7 cellular contexts compared by ENCODE assay signal in the genomic region with DNA sequence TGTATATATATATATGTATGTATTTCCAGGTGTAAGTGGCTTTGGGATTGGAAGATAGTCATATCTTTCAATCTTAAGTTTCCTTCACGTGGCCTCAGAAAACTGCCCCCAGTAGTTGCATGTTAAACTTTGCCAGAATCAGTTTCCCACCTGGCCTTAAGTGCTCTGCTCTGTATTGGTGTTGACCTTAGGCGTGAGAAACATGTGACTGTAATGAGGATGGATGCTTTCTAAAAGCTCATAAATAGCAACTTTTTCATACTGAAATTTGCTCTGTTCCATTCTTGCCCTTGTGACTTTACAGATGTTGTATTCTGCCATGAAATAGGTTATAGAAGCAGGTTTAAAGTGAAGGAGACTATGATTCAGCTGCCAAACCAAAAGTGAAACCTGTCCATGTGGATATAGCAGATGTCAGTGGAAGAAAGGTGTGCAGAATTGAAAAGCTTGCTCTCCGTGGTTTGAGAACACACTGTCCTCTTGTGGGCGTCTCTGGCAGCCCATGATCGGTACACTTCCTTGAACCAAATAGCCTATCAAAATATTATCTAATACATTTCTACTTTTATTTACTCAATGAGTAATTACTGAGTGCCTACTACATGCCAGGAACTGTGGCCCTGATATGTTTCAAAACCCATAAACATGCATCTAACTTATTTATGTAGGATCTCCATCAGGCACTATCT. TPM values are rescaled to one million over a fixed set of nuclear protein-coding genes. Genes with fewer than 3 reads are reported as not detected.
DNase-seq lines count a peak whose midpoint lies in the region; ATAC-seq and TF ChIP-seq lines count a peak whose summit lies in the region.

No MANE protein-coding gene starts in this region.

- H3K4me3 ChIP-seq in brain microvascular endothelial cell (ENCODE audit: low read depth, low read length), result no peak overlapping the region

- no peak overlapping the region for H3K27ac ChIP-seq in brain microvascular endothelial cell

- TF ChIP-seq CTCF in brain microvascular endothelial cell (IDR thresholded peaks at IDR 0.05; ENCODE audit: low read depth, low read length, missing control alignments) (peak; percentile 63), omental fat pad (IDR thresholded peaks at IDR 0.05) (no peak)

- no peaks in the 10 kb centered on the region for H3K36me3 ChIP-seq in brain microvascular endothelial cell (replicated peaks)

- in situ Hi-C loops in brain microvascular endothelial cell (cut with HindIII; ENCODE audit: low pct_ligation_motif_present, low sequenced_read_pairs), result loop anchor here (25.0 kb wide), 2 partner anchors 155 to 480 kb away; no protein-coding TSS in a partner anchor

- H3K27me3 ChIP-seq in brain microvascular endothelial cell (replicated peaks), result no peaks in the 10 kb centered on the region

- peak; percentile 29 for DNase-seq in GM19238 (ENCODE audit: insufficient read length, low spot score)
- DNase-seq in brain microvascular endothelial cell, result peak; percentile 22
- DNase-seq in omental fat pad (ENCODE audit: low spot score), result no peak
- DNase-seq in NCI-H524 (lab: John Stamatoyannopoulos, UW), result no peak
- DNase-seq in NCI-H446 treated with DMSO at 0.1 percent for 48 hours (lab: John Stamatoyannopoulos, UW), result no peak

- ATAC-seq in HG03442 (IDR thresholded peaks at IDR 0.05; ENCODE audit: unreplicated experiment), result peak; percentile 55
- peak; percentile 45 for ATAC-seq in omental fat pad (ENCODE audit: low FRiP score)
- ATAC-seq in HG03175 (IDR thresholded peaks at IDR 0.05; ENCODE audit: unreplicated experiment), result no peak

RNA-seq across cellular contexts. Expression of gene SCG5, which starts 15.8 kb away (rescaled TPM):
- 1 to 10 TPM in 2 of 4 donors, not detected in 2; 2.1 to 3.4 TPM for total RNA-seq in omental fat pad

RNA-seq across cellular contexts. Expression of gene ARHGAP11A, which starts 42.0 kb away (rescaled TPM):
- 1 to 10 TPM; 1.1 to 6.7 (median 2.5) TPM for total RNA-seq in omental fat pad

Comparison
In these comparisons a context has a peak if more than half of its experiments do, and no peak if none do; other contexts are left out.
1. DNase-seq: peak in GM19238 (single experiment) and brain microvascular endothelial cell (single experiment); none in omental fat pad (single experiment), NCI-H524 (0 of 2) and NCI-H446 treated with DMSO at 0.1 percent for 48 hours (single experiment).